In the genomic region with DNA sequence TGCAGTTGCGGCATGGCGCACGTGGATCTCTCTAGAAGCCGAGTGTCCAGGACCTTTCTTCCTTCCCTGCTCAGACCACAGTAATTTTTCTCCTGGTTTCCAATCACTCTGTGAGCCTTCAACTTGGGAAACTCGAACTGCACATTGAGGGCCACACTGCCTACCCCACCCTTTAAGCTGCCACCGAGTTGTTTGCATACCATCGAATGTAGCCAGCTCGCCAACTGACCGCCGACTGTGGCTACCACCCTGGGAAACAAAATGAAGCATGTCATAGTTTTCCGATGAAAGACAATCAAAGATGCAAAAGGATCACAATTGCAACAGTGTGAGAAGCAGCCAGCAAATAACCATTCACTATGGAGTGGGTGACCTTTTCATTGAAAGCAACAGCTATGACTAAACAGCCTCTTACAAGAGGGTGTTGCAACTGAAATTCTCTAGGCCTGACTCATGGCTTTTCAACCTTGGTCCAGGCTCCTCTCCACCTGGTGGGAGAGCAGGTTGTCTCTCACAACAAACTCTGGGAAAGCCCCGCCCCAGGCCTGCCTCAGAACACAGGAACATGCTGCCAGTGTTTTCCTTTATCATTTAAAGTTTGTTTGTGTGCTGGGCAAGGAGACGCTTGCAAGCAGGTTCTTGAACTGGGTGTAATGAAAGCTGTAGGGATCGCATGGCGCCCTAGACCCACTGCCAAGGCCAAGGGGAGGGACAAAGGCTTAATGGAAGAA, we compare ENCODE assay signal across 8 cellular contexts.
DNase-seq lines count a peak whose midpoint lies in the region; ATAC-seq and TF ChIP-seq lines count a peak whose summit lies in the region.

No MANE protein-coding gene starts in this region.

- peaks cover 41% of the 10 kb centered on the region for H3K4me1 Mint-ChIP-seq in nephron
- no peaks in the 10 kb centered on the region for H3K4me1 Mint-ChIP-seq in activated T-helper 1 cell treated with anti-CD3 and anti-CD28 coated beads, Interleukin-12 subunit alpha, Interleukin-12 subunit beta, Interleukin-2, Interleukin-4 antibody, amounts not matched to agents 30 ng/mL and 10 ng/mL and 1 ng/mL, durations not matched to agents 14 hours and 24 hours and 36 hours (ENCODE audit: low read depth)

- H3K27me3 Mint-ChIP-seq in nephron (ENCODE audit: low read depth): peaks cover 8% of the 10 kb centered on the region
- peaks cover 17% of the 10 kb centered on the region for H3K27me3 Mint-ChIP-seq in activated T-helper 1 cell treated with anti-CD3 and anti-CD28 coated beads, Interleukin-12 subunit alpha, Interleukin-12 subunit beta, Interleukin-2, Interleukin-4 antibody, amounts not matched to agents 30 ng/mL and 10 ng/mL and 1 ng/mL, durations not matched to agents 14 hours and 24 hours and 36 hours (ENCODE audit: insufficient read depth)

- no peaks in the 10 kb centered on the region for H3K36me3 Mint-ChIP-seq in nephron (ENCODE audit: low read depth)
- no peaks in the 10 kb centered on the region for H3K36me3 Mint-ChIP-seq in activated T-helper 1 cell treated with anti-CD3 and anti-CD28 coated beads, Interleukin-12 subunit alpha, Interleukin-12 subunit beta, Interleukin-2, Interleukin-4 antibody, amounts not matched to agents 30 ng/mL and 10 ng/mL and 1 ng/mL, durations not matched to agents 14 hours and 24 hours and 36 hours (ENCODE audit: low read depth)

- H3K9ac ChIP-seq in BLaER1 treated with 17β-estradiol and CSF1 and Interleukin-3, amounts not matched to agents 10 nM and 100 nM: no peak overlapping the region

- H3K4me3 ChIP-seq in BLaER1 treated with 17β-estradiol and CSF1 and Interleukin-3, amounts not matched to agents 10 nM and 100 nM: no peak overlapping the region
- no peak overlapping the region for H3K4me3 ChIP-seq in dorsolateral prefrontal cortex

- H3K27ac Mint-ChIP-seq in nephron: peak overlapping the region; percentile 46 to 70 (median 60)
- H3K27ac Mint-ChIP-seq in activated T-helper 1 cell treated with anti-CD3 and anti-CD28 coated beads, Interleukin-12 subunit alpha, Interleukin-12 subunit beta, Interleukin-2, Interleukin-4 antibody, amounts not matched to agents 30 ng/mL and 10 ng/mL and 1 ng/mL, durations not matched to agents 14 hours and 24 hours and 36 hours: no peak overlapping the region

- H3K9me3 ChIP-seq in BLaER1 treated with 17β-estradiol and CSF1 and Interleukin-3, amounts not matched to agents 10 nM and 100 nM (replicated peaks in 1 of 11): peaks cover 7 to 27% (median 17%) of the 10 kb centered on the region in 11 experiments; a peak in 16 of 22 replicates

- intact Hi-C loops in dorsolateral prefrontal cortex (cut with DNase I): no loop called here
- intact Hi-C loops in activated T-helper 1 cell treated with anti-CD3 and anti-CD28 coated beads, Interleukin-12 subunit alpha, Interleukin-12 subunit beta, Interleukin-2, Interleukin-4 antibody, amounts not matched to agents 30 ng/mL and 10 ng/mL and 1 ng/mL, durations not matched to agents 14 hours and 24 hours and 36 hours (cut with micrococcal nuclease): no loop called here

- no peaks in the 10 kb centered on the region for H3K9me3 Mint-ChIP-seq in nephron
- no peaks in the 10 kb centered on the region for H3K9me3 Mint-ChIP-seq in activated T-helper 1 cell treated with anti-CD3 and anti-CD28 coated beads, Interleukin-12 subunit alpha, Interleukin-12 subunit beta, Interleukin-2, Interleukin-4 antibody, amounts not matched to agents 30 ng/mL and 10 ng/mL and 1 ng/mL, durations not matched to agents 14 hours and 24 hours and 36 hours

- peak overlapping the region in 9 of 11 experiments; percentile 26 to 73 (median 44); a peak in 16 of 22 replicates for H3K4me2 ChIP-seq in BLaER1 treated with 17β-estradiol and CSF1 and Interleukin-3, amounts not matched to agents 10 nM and 100 nM

- no peaks in the 10 kb centered on the region for H4K20me1 ChIP-seq in BLaER1 treated with 17β-estradiol and CSF1 and Interleukin-3, amounts not matched to agents 10 nM and 100 nM

- peak overlapping the region in 1 of 3 experiments; percentile 26 for H3K4me3 Mint-ChIP-seq in nephron
- no peak overlapping the region for H3K4me3 Mint-ChIP-seq in activated T-helper 1 cell treated with anti-CD3 and anti-CD28 coated beads, Interleukin-12 subunit alpha, Interleukin-12 subunit beta, Interleukin-2, Interleukin-4 antibody, amounts not matched to agents 30 ng/mL and 10 ng/mL and 1 ng/mL, durations not matched to agents 14 hours and 24 hours and 36 hours

- H3K27ac ChIP-seq in BLaER1 treated with 17β-estradiol and CSF1 and Interleukin-3, amounts not matched to agents 10 nM and 100 nM: peak overlapping the region in 2 of 11 experiments; percentile 21 to 44; a peak in 2 of 22 replicates
- H3K27ac ChIP-seq in dorsolateral prefrontal cortex: peak overlapping the region in 44 of 59 donors; percentile 1 to 99 (median 60)

- peaks cover 37 to 69% (median 59%) of the 10 kb centered on the region in 10 experiments for H3K4me1 ChIP-seq in BLaER1 treated with 17β-estradiol and CSF1 and Interleukin-3, amounts not matched to agents 10 nM and 100 nM

- peak; percentile 98 for DNase-seq in M059J (ENCODE audit: low read depth)
- DNase-seq in dorsolateral prefrontal cortex: no peak
- DNase-seq in activated T-helper 1 cell treated with anti-CD3 and anti-CD28 coated beads, Interleukin-12 subunit alpha, Interleukin-12 subunit beta, Interleukin-2, Interleukin-4 antibody, amounts not matched to agents 30 ng/mL and 10 ng/mL and 1 ng/mL, durations not matched to agents 14 hours and 24 hours and 36 hours (ENCODE audit: low spot score): no peak
- no peak for DNase-seq in NCI-H524 (lab: John Stamatoyannopoulos, UW)

- H3K27me3 ChIP-seq in BLaER1 treated with 17β-estradiol and CSF1 and Interleukin-3, amounts not matched to agents 10 nM and 100 nM: 0 out of 22 replicates have a peak, but pooled peaks cover 0 to 4% (median 0%) of the 10 kb centered on the region in 11 experiments
- no peaks in the 10 kb centered on the region for H3K27me3 ChIP-seq in dorsolateral prefrontal cortex

- H3K36me3 ChIP-seq in BLaER1 treated with 17β-estradiol and CSF1 and Interleukin-3, amounts not matched to agents 10 nM and 100 nM: no peaks in the 10 kb centered on the region

- ATAC-seq in GM19467 (IDR thresholded peaks at IDR 0.05; ENCODE audit: unreplicated experiment): no peak
- no peak for ATAC-seq in HG03565 (IDR thresholded peaks at IDR 0.05; ENCODE audit: unreplicated experiment)

- TF ChIP-seq CTCF in dorsolateral prefrontal cortex (IDR thresholded peaks at IDR 0.05 in 54 of 56, conservative IDR thresholded peaks at IDR 0.05 in 2 of 56; ENCODE audit: low read depth in 1 of 56, partially characterized antibody in 56 of 56) (no peak), nephron (IDR thresholded peaks at IDR 0.05; ENCODE audit: unreplicated experiment in 3 of 3) (no peak)
